In the genomic region with DNA sequence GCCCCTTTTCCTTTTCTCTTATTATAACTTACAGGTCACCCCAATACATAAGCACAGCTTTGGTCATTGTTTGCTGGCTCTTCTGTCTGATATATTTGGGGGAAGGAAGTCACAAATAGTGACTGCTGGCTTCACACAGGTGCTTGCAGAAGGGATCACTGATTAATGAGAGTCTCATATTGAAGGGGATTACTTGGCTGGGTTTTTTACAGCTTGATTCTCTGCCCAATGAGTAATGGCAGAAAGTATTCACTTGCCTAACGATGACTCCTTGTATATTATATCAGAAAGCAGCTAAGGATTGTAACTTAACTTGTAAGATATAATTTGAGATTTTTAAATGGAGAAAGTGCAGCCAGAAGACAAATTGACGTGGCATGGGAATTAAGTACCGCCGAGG, we compare ENCODE assay signal across 19 cellular contexts.
"Had no signal": no experiment of that assay in that cellular context is flagged by ENCODE, and none has a peak within 500 bp of the region (broad histone marks: within the 10 kb centered on the region; RNA-seq: fewer than 3 reads in every experiment).

No MANE protein-coding gene starts in this region.

- H3K4me1 ChIP-seq: body of pancreas, colonic mucosa, gastroesophageal sphincter, heart left ventricle, left lung, tibial artery had no signal

- H3K27me3 ChIP-seq: body of pancreas, colonic mucosa, gastroesophageal sphincter, heart left ventricle, left lung, tibial artery had no signal

- H3K27ac ChIP-seq: body of pancreas, colonic mucosa, gastroesophageal sphincter, heart left ventricle, left lung, tibial artery had no signal

- DNase-seq: activated CD4-positive, alpha-beta T cell treated with anti-CD3 and anti-CD28 coated beads, Interleukin-2, amount 10 ng/mL, durations not matched to agents 24 days and 14 days; activated CD8-positive, alpha-beta T cell treated with anti-CD3 and anti-CD28 coated beads for 36 hours; activated naive CD4-positive, alpha-beta T cell treated with Interleukin-2 at 50 U/mL for 16 hours; activated naive CD8-positive, alpha-beta T cell treated with anti-CD3 and anti-CD28 coated beads, Interleukin-2, amount 10 ng/mL, durations not matched to agents 7 days and 5 days; activated T-cell treated with anti-CD3 and anti-CD28 coated beads, Interleukin-2, amount 50 U/mL, for 24 hours; amygdala; body of pancreas; caudate nucleus; colonic mucosa; heart left ventricle; left lung; midbrain; nucleus accumbens; posterior cingulate gyrus; stimulated activated CD4-positive, alpha-beta T cell treated with anti-CD3 and anti-CD28 coated beads, Interleukin-2, amount 100 ng/mL, for 24 hours; stimulated activated naive CD4-positive, alpha-beta T cell treated with Interleukin-2 at 50 U/mL for 16 hours; T1000; tibial artery had no signal

- H3K4me3 ChIP-seq: body of pancreas, colonic mucosa, gastroesophageal sphincter, heart left ventricle, left lung, tibial artery had no signal

- ATAC-seq: activated CD8-positive, alpha-beta T cell treated with anti-CD3 and anti-CD28 coated beads for 36 hours; body of pancreas; gastroesophageal sphincter; heart left ventricle; left lung had no signal

- H3K36me3 ChIP-seq: colonic mucosa, gastroesophageal sphincter, heart left ventricle, left lung, tibial artery had no signal
